Comparison of ENCODE assay signal across 15 cellular contexts in the genomic region with DNA sequence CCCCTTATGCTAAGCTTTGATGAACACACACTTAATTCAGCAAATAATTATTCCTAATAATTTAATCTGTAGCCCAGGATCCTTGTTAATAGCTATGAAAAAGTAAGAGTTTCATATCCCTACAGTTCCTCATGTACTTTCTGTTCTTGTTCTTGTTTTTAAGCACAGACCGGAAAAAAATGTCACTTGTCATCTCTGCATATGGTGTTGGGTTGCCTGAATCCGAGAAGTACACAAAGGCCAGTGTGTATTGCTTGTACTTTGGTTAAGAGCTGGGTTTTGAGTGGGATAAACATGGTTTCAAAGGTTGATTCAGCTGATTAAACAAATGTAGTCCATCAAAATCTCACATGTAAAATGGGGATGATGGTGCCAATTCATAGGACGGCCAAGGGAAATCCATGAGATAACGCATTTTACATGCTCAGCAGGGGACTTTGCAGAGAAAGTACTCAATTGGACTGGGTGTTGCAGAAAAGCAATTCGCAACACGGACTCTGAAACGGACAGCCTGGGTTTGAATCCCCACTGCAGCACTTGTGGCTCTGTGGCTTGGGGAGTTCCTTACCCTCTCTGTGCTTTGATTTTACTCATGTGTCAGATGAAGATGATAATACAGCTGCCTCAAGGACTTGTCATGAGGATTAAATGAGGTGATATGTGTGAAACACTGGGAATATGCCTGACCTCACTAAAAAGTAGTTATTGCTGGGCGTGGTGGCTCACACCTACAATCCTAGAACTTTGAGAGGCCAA.
A peak's percentile ranks its signal among the peaks of the same experiment; 100 is the strongest.
DNase-seq lines count a peak whose midpoint lies in the region; ATAC-seq and TF ChIP-seq lines count a peak whose summit lies in the region.
"Had no signal": no experiment of that assay in that cellular context is flagged by ENCODE, and none has a peak within 500 bp of the region (broad histone marks: within the 10 kb centered on the region; RNA-seq: fewer than 3 reads in every experiment).

No MANE protein-coding gene starts in this region.

- H3K9ac ChIP-seq in endodermal cell (ENCODE audit: extremely low read depth, low read length, poor library complexity, severe bottlenecking), result no peak overlapping the region
- H3K9ac ChIP-seq: parathyroid adenoma had no signal

- H3K9me3 ChIP-seq in endodermal cell (ENCODE audit: control insufficient read depth, low read length), result no peaks in the 10 kb centered on the region
- no peaks in the 10 kb centered on the region for H3K9me3 ChIP-seq in CD8-positive, alpha-beta memory T cell (ENCODE audit: low read length)
- H3K9me3 ChIP-seq: uterus had no signal

- CTCF ChIA-PET in CD8-positive, alpha-beta memory T cell (lab: Charles Lee), result interaction anchor here (1.0 to 5.4 kb wide), 4 partner anchors 13 to 71 kb away, joined by 3 to 24 read pairs (median 3); no protein-coding TSS in a partner anchor

- DNase-seq in NOMO-1 (lab: John Stamatoyannopoulos, UW; ENCODE audit: unreplicated experiment in 2 of 2), result peak; percentile 15 to 77
- no peak for DNase-seq in left lobe of liver (ENCODE audit: low spot score)
- no peak for DNase-seq in midbrain (lab: John Stamatoyannopoulos, UW)
- DNase-seq in endodermal cell, result no peak
- no peak for DNase-seq in CD8-positive, alpha-beta memory T cell
- DNase-seq: activated CD4-positive, CD25-positive, alpha-beta regulatory T cell; activated naive CD4-positive, alpha-beta T cell treated with anti-CD3 and anti-CD28 coated beads, Interleukin-2, amount 50 U/mL, for 16 hours; effector memory CD8-positive, alpha-beta T cell; NCI-H1417; NCI-H510A treated with DMSO at 0.1 percent for 48 hours; uterus had no signal

- H3K27ac Mint-ChIP-seq in stimulated activated memory B cell treated with anti-CD40 and anti-IgM and Interleukin-4, amounts not matched to agents 10 μg/mL and 1 μg/mL and 100 μg/mL, for 72 hours, result peak overlapping the region; percentile 81
- H3K27ac Mint-ChIP-seq in endodermal cell, result no peak overlapping the region
- peak overlapping the region in 2 of 8 donors; percentile 17 to 51 for H3K27ac Mint-ChIP-seq in CD8-positive, alpha-beta memory T cell

- H3K9me3 Mint-ChIP-seq in stimulated activated memory B cell treated with anti-CD40 and anti-IgM and Interleukin-4, amounts not matched to agents 10 μg/mL and 1 μg/mL and 100 μg/mL, for 72 hours, result no peaks in the 10 kb centered on the region
- no peaks in the 10 kb centered on the region for H3K9me3 Mint-ChIP-seq in endodermal cell
- no peaks in the 10 kb centered on the region for H3K9me3 Mint-ChIP-seq in CD8-positive, alpha-beta memory T cell
- H3K9me3 Mint-ChIP-seq: effector memory CD8-positive, alpha-beta T cell had no signal

- H3K4me3 ChIP-seq in endodermal cell (ENCODE audit: low read length), result no peak overlapping the region
- H3K4me3 ChIP-seq in CD8-positive, alpha-beta memory T cell (ENCODE audit: low read length), result no peak overlapping the region
- H3K4me3 ChIP-seq: SK-N-MC, uterus had no signal

- no peaks in the 10 kb centered on the region for H3K36me3 ChIP-seq in endodermal cell (ENCODE audit: control insufficient read depth, insufficient read depth, low read length)
- H3K36me3 ChIP-seq in CD8-positive, alpha-beta memory T cell (ENCODE audit: insufficient read depth, low read length), result no peaks in the 10 kb centered on the region
- H3K36me3 ChIP-seq: uterus had no signal

- H3K27me3 ChIP-seq in endodermal cell (ENCODE audit: control insufficient read depth, insufficient read depth, low read length, poor library complexity, severe bottlenecking), result no peaks in the 10 kb centered on the region
- no peaks in the 10 kb centered on the region for H3K27me3 ChIP-seq in CD8-positive, alpha-beta memory T cell (ENCODE audit: insufficient read depth, low read length, poor library complexity, severe bottlenecking)
- H3K27me3 ChIP-seq: uterus had no signal

- WGBS in endodermal cell (ENCODE audit: insufficient coverage in 1 of 2, insufficient read length in 1 of 2), 2 experiments, result 80 to 87% methylated on average over 6 to 8 of the region's 8 CpGs

- no peaks in the 10 kb centered on the region for H3K4me1 ChIP-seq in endodermal cell (ENCODE audit: control insufficient read depth, insufficient read depth, low read length)
- peaks cover 37% of the 10 kb centered on the region for H3K4me1 ChIP-seq in CD8-positive, alpha-beta memory T cell (ENCODE audit: insufficient read depth, low read length)
- H3K4me1 ChIP-seq: uterus had no signal

- no peak overlapping the region for H3K27ac ChIP-seq in endodermal cell (ENCODE audit: low read depth, low read length)
- no peak overlapping the region for H3K27ac ChIP-seq in CD8-positive, alpha-beta memory T cell (ENCODE audit: low read depth, low read length)
- H3K27ac ChIP-seq: parathyroid adenoma, SK-N-MC, uterus had no signal

- ATAC-seq in GM21723 (IDR thresholded peaks at IDR 0.05; ENCODE audit: unreplicated experiment) (peak; percentile 39), left lobe of liver (peak; percentile 37)
- peak; percentile 67 for ATAC-seq in stimulated activated memory B cell treated with anti-CD40 and anti-IgM and Interleukin-4, amounts not matched to agents 10 μg/mL and 1 μg/mL and 100 μg/mL, for 72 hours
- ATAC-seq: effector memory CD8-positive, alpha-beta T cell had no signal

- peaks cover 59% of the 10 kb centered on the region for H3K4me1 Mint-ChIP-seq in stimulated activated memory B cell treated with anti-CD40 and anti-IgM and Interleukin-4, amounts not matched to agents 10 μg/mL and 1 μg/mL and 100 μg/mL, for 72 hours
- H3K4me1 Mint-ChIP-seq in endodermal cell, result peaks cover 3% of the 10 kb centered on the region
- peaks cover 51 to 69% (median 62%) of the 10 kb centered on the region in 3 donors for H3K4me1 Mint-ChIP-seq in CD8-positive, alpha-beta memory T cell

- POLR2A ChIA-PET in CD8-positive, alpha-beta memory T cell (lab: Charles Lee), result interaction anchor here (1.2 kb wide), 1 partner anchor 13 kb away, joined by 3 read pairs; no protein-coding TSS in a partner anchor

- no peak for TF ChIP-seq CTCF in endodermal cell (conservative IDR thresholded peaks at IDR 0.05)

- H3K36me3 Mint-ChIP-seq in stimulated activated memory B cell treated with anti-CD40 and anti-IgM and Interleukin-4, amounts not matched to agents 10 μg/mL and 1 μg/mL and 100 μg/mL, for 72 hours, result no peaks in the 10 kb centered on the region
- no peaks in the 10 kb centered on the region for H3K36me3 Mint-ChIP-seq in endodermal cell (ENCODE audit: low read depth)
- H3K36me3 Mint-ChIP-seq in CD8-positive, alpha-beta memory T cell, result no peaks in the 10 kb centered on the region

- H3K27me3 Mint-ChIP-seq in stimulated activated memory B cell treated with anti-CD40 and anti-IgM and Interleukin-4, amounts not matched to agents 10 μg/mL and 1 μg/mL and 100 μg/mL, for 72 hours, result no peaks in the 10 kb centered on the region
- no peaks in the 10 kb centered on the region for H3K27me3 Mint-ChIP-seq in endodermal cell (ENCODE audit: insufficient read depth)
- peaks cover 0 to 3% of the 10 kb centered on the region in 2 donors for H3K27me3 Mint-ChIP-seq in CD8-positive, alpha-beta memory T cell
- H3K27me3 Mint-ChIP-seq: effector memory CD8-positive, alpha-beta T cell had no signal

- H3K4me3 Mint-ChIP-seq in stimulated activated memory B cell treated with anti-CD40 and anti-IgM and Interleukin-4, amounts not matched to agents 10 μg/mL and 1 μg/mL and 100 μg/mL, for 72 hours, result no peak overlapping the region
- no peak overlapping the region for H3K4me3 Mint-ChIP-seq in endodermal cell
- peak overlapping the region in 1 of 7 donors; percentile 44 for H3K4me3 Mint-ChIP-seq in CD8-positive, alpha-beta memory T cell

Comparison
In these comparisons a context has a peak if more than half of its experiments do, and no peak if none do; other contexts are left out.
1. DNase-seq: peak in NOMO-1 (2 of 2); none in left lobe of liver (single experiment), midbrain (single experiment), endodermal cell (single experiment) and CD8-positive, alpha-beta memory T cell (0 of 5).
2. Peak in every context shown above with its lines, with median percentiles within 50 percentile points of each other: ATAC-seq.